In the genomic region with DNA sequence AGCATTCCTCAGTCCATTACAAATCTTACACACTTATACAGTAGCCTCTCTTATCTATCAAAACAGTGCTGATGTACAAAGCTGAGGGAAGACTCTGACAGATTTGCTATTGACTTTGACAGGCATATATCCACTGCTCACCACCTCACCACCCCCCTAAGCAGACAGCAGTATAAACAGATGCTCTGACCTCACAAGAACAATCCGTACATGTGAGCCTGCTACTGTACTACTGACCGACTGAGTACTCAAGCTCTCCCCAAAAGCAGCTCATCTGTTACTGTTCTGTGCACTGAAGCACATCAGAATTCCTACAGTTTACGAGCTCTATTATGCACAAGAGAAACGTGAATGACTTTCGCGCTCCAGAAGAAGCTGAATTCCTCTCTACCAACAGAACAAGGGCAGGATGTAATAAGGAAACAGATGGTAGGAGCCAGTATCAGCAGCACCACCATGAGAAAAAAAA, we compare ENCODE assay signal across 10 cellular contexts.
A peak's percentile ranks its signal among the peaks of the same experiment; 100 is the strongest.
DNase-seq lines count a peak whose midpoint lies in the region; ATAC-seq and TF ChIP-seq lines count a peak whose summit lies in the region.
"Had no signal": no experiment of that assay in that cellular context is flagged by ENCODE, and none has a peak within 500 bp of the region (broad histone marks: within the 10 kb centered on the region; RNA-seq: fewer than 3 reads in every experiment).

No MANE protein-coding gene starts in this region.

- ATAC-seq in GM18873 (IDR thresholded peaks at IDR 0.05; ENCODE audit: low FRiP score, unreplicated experiment), result no peak

- H4K20me1 ChIP-seq in osteoblast (ENCODE audit: insufficient read depth, low read length), result no peaks in the 10 kb centered on the region

- no peak overlapping the region for H3K4me3 ChIP-seq in osteoblast (ENCODE audit: insufficient read depth, low read length)

- no peaks in the 10 kb centered on the region for H3K27me3 ChIP-seq in osteoblast (ENCODE audit: insufficient read depth, low read length)

- H3K4me3 Mint-ChIP-seq in endothelial cell (ENCODE audit: unreplicated experiment), result peak overlapping the region; percentile 87

- peak overlapping the region; percentile 52 for H3K4me2 ChIP-seq in osteoblast (ENCODE audit: insufficient read depth, low read length)

- H2AFZ ChIP-seq in osteoblast (ENCODE audit: low read length), result peak overlapping the region; percentile 49

- peak; percentile 67 for DNase-seq in EL
- peak; percentile 98 for DNase-seq in NCI-H2171 treated with DMSO at 0.1 percent for 48 hours (lab: John Stamatoyannopoulos, UW)
- DNase-seq in endothelial cell (ENCODE audit: low spot score), result peak; percentile 28
- no peak for DNase-seq in osteoblast (ENCODE audit: insufficient read length, low spot score, missing footprints)
- DNase-seq in effector CD8-positive, alpha-beta T cell (lab: John Stamatoyannopoulos, UW), result no peak
- no peak for DNase-seq in activated CD4-positive, alpha-beta T cell treated with anti-CD3 and anti-CD28 coated beads, Interleukin-2, amount 50 U/mL, for 48 hours
- no peak for DNase-seq in effector CD4-positive, alpha-beta T cell
- DNase-seq: activated CD4-positive, CD25-positive, alpha-beta regulatory T cell; stimulated activated CD4-positive, alpha-beta T cell treated with anti-CD3 and anti-CD28 coated beads, Interleukin-2, amount 100 ng/mL, for 24 hours had no signal

- H3K27ac Mint-ChIP-seq in endothelial cell (ENCODE audit: unreplicated experiment), result peak overlapping the region; percentile 99

- no peaks in the 10 kb centered on the region for H3K9me3 Mint-ChIP-seq in endothelial cell (ENCODE audit: unreplicated experiment)

- H3K4me1 Mint-ChIP-seq in endothelial cell (ENCODE audit: unreplicated experiment), result peaks cover 19% of the 10 kb centered on the region

- H3K9me3 ChIP-seq in osteoblast (ENCODE audit: low read depth, low read length), result no peaks in the 10 kb centered on the region

- no peak overlapping the region for H3K27ac ChIP-seq in osteoblast (ENCODE audit: low read depth, low read length)

- no peaks in the 10 kb centered on the region for H3K4me1 ChIP-seq in osteoblast (ENCODE audit: insufficient read depth, low read length)

- H3K36me3 Mint-ChIP-seq in endothelial cell (ENCODE audit: low read depth, unreplicated experiment), result no peaks in the 10 kb centered on the region

- no peaks in the 10 kb centered on the region for H3K36me3 ChIP-seq in osteoblast (ENCODE audit: insufficient read depth, low read length)

- peaks cover 7% of the 10 kb centered on the region for H3K27me3 Mint-ChIP-seq in endothelial cell (ENCODE audit: unreplicated experiment)

- H3K79me2 ChIP-seq in osteoblast (ENCODE audit: insufficient read depth, low read length), result no peaks in the 10 kb centered on the region

- no peak for TF ChIP-seq CTCF in endothelial cell (IDR thresholded peaks at IDR 0.05; ENCODE audit: unreplicated experiment)
- TF ChIP-seq CTCF in osteoblast (IDR thresholded peaks at IDR 0.05; ENCODE audit: extremely low read depth, low read depth, low read length), result no peak

Comparison
In these comparisons a context has a peak if more than half of its experiments do, and no peak if none do; other contexts are left out.
1. DNase-seq: peak in EL (single experiment), NCI-H2171 treated with DMSO at 0.1 percent for 48 hours (single experiment) and endothelial cell (single experiment); none in osteoblast (single experiment), effector CD8-positive, alpha-beta T cell (single experiment), activated CD4-positive, alpha-beta T cell treated with anti-CD3 and anti-CD28 coated beads, Interleukin-2, amount 50 U/mL, for 48 hours (0 of 2) and effector CD4-positive, alpha-beta T cell (single experiment).